8 cellular contexts compared by ENCODE assay signal in the genomic region with DNA sequence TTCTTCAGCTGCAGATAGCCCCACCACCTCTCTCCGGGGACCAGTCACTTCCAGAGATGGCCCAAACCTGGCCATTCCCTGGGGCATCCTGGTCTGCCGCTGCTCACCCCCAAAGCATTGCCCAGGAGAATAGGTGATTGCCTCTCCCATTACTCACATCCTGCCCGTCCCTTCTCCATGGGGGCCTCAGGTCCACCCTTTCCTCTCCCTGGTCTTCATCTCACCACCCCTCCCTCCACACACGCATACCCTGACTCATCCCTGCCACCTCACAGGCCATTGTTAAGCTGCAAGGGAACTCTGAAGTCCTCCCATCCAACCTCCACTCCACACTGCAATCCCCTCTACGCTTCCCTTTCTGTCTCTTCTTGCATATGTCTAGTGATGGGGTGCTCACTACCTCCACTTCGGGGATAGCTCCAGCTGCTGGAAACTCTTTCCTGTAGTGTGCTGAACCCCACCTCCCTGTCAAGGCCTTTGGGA. TPM values are rescaled to one million over a fixed set of nuclear protein-coding genes. Genes with fewer than 3 reads are reported as not detected.
DNase-seq lines count a peak whose midpoint lies in the region; ATAC-seq and TF ChIP-seq lines count a peak whose summit lies in the region.

A gene with protein sequence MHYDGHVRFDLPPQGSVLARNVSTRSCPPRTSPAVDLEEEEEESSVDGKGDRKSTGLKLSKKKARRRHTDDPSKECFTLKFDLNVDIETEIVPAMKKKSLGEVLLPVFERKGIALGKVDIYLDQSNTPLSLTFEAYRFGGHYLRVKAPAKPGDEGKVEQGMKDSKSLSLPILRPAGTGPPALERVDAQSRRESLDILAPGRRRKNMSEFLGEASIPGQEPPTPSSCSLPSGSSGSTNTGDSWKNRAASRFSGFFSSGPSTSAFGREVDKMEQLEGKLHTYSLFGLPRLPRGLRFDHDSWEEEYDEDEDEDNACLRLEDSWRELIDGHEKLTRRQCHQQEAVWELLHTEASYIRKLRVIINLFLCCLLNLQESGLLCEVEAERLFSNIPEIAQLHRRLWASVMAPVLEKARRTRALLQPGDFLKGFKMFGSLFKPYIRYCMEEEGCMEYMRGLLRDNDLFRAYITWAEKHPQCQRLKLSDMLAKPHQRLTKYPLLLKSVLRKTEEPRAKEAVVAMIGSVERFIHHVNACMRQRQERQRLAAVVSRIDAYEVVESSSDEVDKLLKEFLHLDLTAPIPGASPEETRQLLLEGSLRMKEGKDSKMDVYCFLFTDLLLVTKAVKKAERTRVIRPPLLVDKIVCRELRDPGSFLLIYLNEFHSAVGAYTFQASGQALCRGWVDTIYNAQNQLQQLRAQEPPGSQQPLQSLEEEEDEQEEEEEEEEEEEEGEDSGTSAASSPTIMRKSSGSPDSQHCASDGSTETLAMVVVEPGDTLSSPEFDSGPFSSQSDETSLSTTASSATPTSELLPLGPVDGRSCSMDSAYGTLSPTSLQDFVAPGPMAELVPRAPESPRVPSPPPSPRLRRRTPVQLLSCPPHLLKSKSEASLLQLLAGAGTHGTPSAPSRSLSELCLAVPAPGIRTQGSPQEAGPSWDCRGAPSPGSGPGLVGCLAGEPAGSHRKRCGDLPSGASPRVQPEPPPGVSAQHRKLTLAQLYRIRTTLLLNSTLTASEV (minus strand): TSS at position 188 of the 483 bp plus-strand sequence. CDS start 14,096 bp downstream, outside the sequence.

- no peak within 1 kb of the TSS for H3K27ac Mint-ChIP-seq in natural killer cell

- TF ChIP-seq CTCF in GM12864 (IDR thresholded peaks at IDR 0.05; ENCODE audit: low read depth, low read length, missing control alignments) (no peak), natural killer cell (IDR thresholded peaks at IDR 0.05) (no peak)

- H3K36me3 ChIP-seq in SK-N-MC (ENCODE audit: insufficient read depth, low read length): no peaks in the 10 kb centered on the region

- H3K27ac ChIP-seq in SK-N-MC: peak within 1 kb of the TSS; percentile 60

- no peaks in the 10 kb centered on the region for H3K36me3 Mint-ChIP-seq in natural killer cell

- peak within 1 kb of the TSS; percentile 72 for H3K4me3 Mint-ChIP-seq in natural killer cell

- DNase-seq in GM12864 (ENCODE audit: low read depth) (no peak), SK-N-MC (ENCODE audit: low read depth, low spot score) (no peak), natural killer cell (no peak)
- DNase-seq in activated CD4-positive, CD25-positive, alpha-beta regulatory T cell treated with anti-CD3 and anti-CD28 coated beads, Interleukin-2, amount 50 U/mL, for 72 hours: no peak

- no peaks in the 10 kb centered on the region for H3K9me3 ChIP-seq in SK-N-MC (ENCODE audit: low read depth, low read length)

- peaks cover 7 to 16% of the 10 kb centered on the region in 2 donors for H3K4me1 Mint-ChIP-seq in natural killer cell

- H3K4me3 ChIP-seq in GM12864 (ENCODE audit: low read depth, low read length) (peak within 1 kb of the TSS; percentile 68), SK-N-MC (peak within 1 kb of the TSS; percentile 87)

- peak; percentile 44 for ATAC-seq in esophagus mucosa
- no peak for ATAC-seq in natural killer cell
- no peak for ATAC-seq in HG02981 (IDR thresholded peaks at IDR 0.05; ENCODE audit: unreplicated experiment)
- no peak for ATAC-seq in HG03045 (IDR thresholded peaks at IDR 0.05; ENCODE audit: unreplicated experiment)
- ATAC-seq in GM18519 (IDR thresholded peaks at IDR 0.05; ENCODE audit: low FRiP score, unreplicated experiment): no peak

- H3K27me3 Mint-ChIP-seq in natural killer cell (ENCODE audit: low read depth in 2 of 2): peaks cover 17 to 21% of the 10 kb centered on the region in 2 donors

- H3K9me3 Mint-ChIP-seq in natural killer cell: no peaks in the 10 kb centered on the region

- peak within 1 kb of the TSS; percentile 67 for H3K9ac ChIP-seq in SK-N-MC (ENCODE audit: insufficient read length)

- intact Hi-C loops in natural killer cell (cut with micrococcal nuclease): no loop called here

RNA-seq across cellular contexts. Expression of the gene that starts here (rescaled TPM):
- total RNA-seq in esophagus mucosa (24.4 TPM), natural killer cell (1 to 10 TPM in 1 of 3 donors, under 1 TPM in 2; 0.16 to 1.1 (median 0.54) TPM)

Comparison
In these comparisons a context has a peak if more than half of its experiments do, and no peak if none do; other contexts are left out.
1. RNA of the gene that starts here (total RNA-seq): 24.4 TPM in esophagus mucosa (single experiment); 0.16 to 1.1 TPM in natural killer cell; every median in the first group is over 10 times any median in the second.